11 cellular contexts compared by ENCODE assay signal in genomic region chr19:41861846-41862245, GRCh38. TPM values are rescaled to one million over a fixed set of nuclear protein-coding genes. Genes with fewer than 3 reads are reported as not detected.
DNase-seq lines count a peak whose midpoint lies in the region; ATAC-seq and TF ChIP-seq lines count a peak whose summit lies in the region.
"Had no signal": no experiment of that assay in that cellular context is flagged by ENCODE, and none has a peak within 500 bp of the region (broad histone marks: within the 10 kb centered on the region; RNA-seq: fewer than 3 reads in every experiment).

No MANE protein-coding gene starts in this region.

- no peak for ATAC-seq in CD8-positive, alpha-beta T cell
- ATAC-seq in central memory CD8-positive, alpha-beta T cell (replicated peaks; ENCODE audit: extremely low read depth, poor library complexity, severe bottlenecking) = no peak
- ATAC-seq in naive thymus-derived CD8-positive, alpha-beta T cell = no peak
- no peak for ATAC-seq in left lung
- ATAC-seq in GM21723 (IDR thresholded peaks at IDR 0.05; ENCODE audit: unreplicated experiment) = no peak

- TF ChIP-seq CTCF in CD8-positive, alpha-beta T cell (IDR thresholded peaks at IDR 0.05) = no peak
- no peak for TF ChIP-seq CTCF in left lung (IDR thresholded peaks at IDR 0.05)

- H3K27me3 Mint-ChIP-seq in CD8-positive, alpha-beta T cell (ENCODE audit: low read depth) = peaks cover 4% of the 10 kb centered on the region
- no peaks in the 10 kb centered on the region for H3K27me3 Mint-ChIP-seq in central memory CD8-positive, alpha-beta T cell
- H3K27me3 Mint-ChIP-seq in naive thymus-derived CD8-positive, alpha-beta T cell = no peaks in the 10 kb centered on the region

- POLR2A ChIA-PET in CD8-positive, alpha-beta T cell (lab: Charles Lee) = interaction anchor here (0.8 to 4.7 kb wide), 9 partner anchors 10 to 98 kb away, joined by 3 to 82 read pairs (median 6); partner anchors contain the start of gene RABAC1
- POLR2A ChIA-PET in naive thymus-derived CD8-positive, alpha-beta T cell (lab: Charles Lee) = interaction anchor here (1.6 to 17.2 kb wide), 7 partner anchors 12 to 97 kb away, joined by 4 to 819 read pairs (median 51); partner anchors contain the start of genes ARHGEF1, CD79A and RABAC1
- POLR2A ChIA-PET in HEK293T (lab: Yijun Ruan, JAX) = interaction anchor here (1.1 to 1.6 kb wide), 2 partner anchors 11 to 97 kb away, joined by 3 to 4 read pairs; partner anchors contain the start of gene RABAC1

- peaks cover 39% of the 10 kb centered on the region for H3K36me3 ChIP-seq in CD8-positive, alpha-beta T cell (ENCODE audit: insufficient read depth, low read length)
- peaks cover 66% of the 10 kb centered on the region for H3K36me3 ChIP-seq in MG63
- peaks cover 4 to 61% of the 10 kb centered on the region in 2 donors for H3K36me3 ChIP-seq in left lung

- no peak overlapping the region for H3K27ac ChIP-seq in CD8-positive, alpha-beta T cell (ENCODE audit: low read depth, low read length)
- H3K27ac ChIP-seq in left lung = no peak overlapping the region

- CTCF ChIA-PET in CD8-positive, alpha-beta T cell (lab: Charles Lee) = interaction anchor here (1.3 to 4.6 kb wide), 5 partner anchors 10 to 89 kb away, joined by 3 to 56 read pairs (median 29); partner anchors contain the start of gene ARHGEF1
- CTCF ChIA-PET in HEK293T (lab: Yijun Ruan, JAX) = no interaction called here

- H3K9me3 ChIP-seq in CD8-positive, alpha-beta T cell (ENCODE audit: low read length) = no peaks in the 10 kb centered on the region
- no peaks in the 10 kb centered on the region for H3K9me3 ChIP-seq in MG63
- no peaks in the 10 kb centered on the region for H3K9me3 ChIP-seq in left lung

- peaks cover 59% of the 10 kb centered on the region for H3K4me1 Mint-ChIP-seq in CD8-positive, alpha-beta T cell (ENCODE audit: low read depth)
- peaks cover 48% of the 10 kb centered on the region for H3K4me1 Mint-ChIP-seq in central memory CD8-positive, alpha-beta T cell
- H3K4me1 Mint-ChIP-seq in naive thymus-derived CD8-positive, alpha-beta T cell = peaks cover 32 to 63% (median 54%) of the 10 kb centered on the region in 4 donors

- peak overlapping the region; percentile 93 for H3K27ac Mint-ChIP-seq in CD8-positive, alpha-beta T cell
- peak overlapping the region; percentile 90 for H3K27ac Mint-ChIP-seq in central memory CD8-positive, alpha-beta T cell (ENCODE audit: low read depth)
- peak overlapping the region; percentile 28 to 99 (median 92) for H3K27ac Mint-ChIP-seq in naive thymus-derived CD8-positive, alpha-beta T cell

- no peaks in the 10 kb centered on the region for H3K9me3 Mint-ChIP-seq in CD8-positive, alpha-beta T cell
- H3K9me3 Mint-ChIP-seq in central memory CD8-positive, alpha-beta T cell = no peaks in the 10 kb centered on the region
- H3K9me3 Mint-ChIP-seq in naive thymus-derived CD8-positive, alpha-beta T cell = no peaks in the 10 kb centered on the region

- peaks cover 59% of the 10 kb centered on the region for H3K4me1 ChIP-seq in CD8-positive, alpha-beta T cell (ENCODE audit: insufficient read depth, low read length)
- peaks cover 19 to 67% of the 10 kb centered on the region in 2 donors for H3K4me1 ChIP-seq in left lung

- H3K36me3 Mint-ChIP-seq in CD8-positive, alpha-beta T cell = peaks cover 57% of the 10 kb centered on the region
- peaks cover 57% of the 10 kb centered on the region for H3K36me3 Mint-ChIP-seq in central memory CD8-positive, alpha-beta T cell (ENCODE audit: insufficient read depth)
- peaks cover 0 to 59% (median 14%) of the 10 kb centered on the region in 3 donors for H3K36me3 Mint-ChIP-seq in naive thymus-derived CD8-positive, alpha-beta T cell

- DNase-seq in CD8-positive, alpha-beta T cell = no peak
- no peak for DNase-seq in MG63
- DNase-seq in central memory CD8-positive, alpha-beta T cell (ENCODE audit: low spot score in 2 of 2) = no peak
- no peak for DNase-seq in naive thymus-derived CD8-positive, alpha-beta T cell
- no peak for DNase-seq in AG08395 (ENCODE audit: low spot score)
- no peak for DNase-seq in left lung
- no peak for DNase-seq in HEK293T (ENCODE audit: extremely low spot score)
- DNase-seq: NCI-H1930 had no signal

- H3K27me3 ChIP-seq in CD8-positive, alpha-beta T cell (ENCODE audit: insufficient read depth, low read length) = no peaks in the 10 kb centered on the region
- 0 out of 2 replicates have a peak, but pooled peaks cover 2% of the 10 kb centered on the region for H3K27me3 ChIP-seq in MG63
- H3K27me3 ChIP-seq in left lung = no peaks in the 10 kb centered on the region

- H3K4me3 Mint-ChIP-seq in CD8-positive, alpha-beta T cell = peak overlapping the region; percentile 94
- peak overlapping the region; percentile 81 for H3K4me3 Mint-ChIP-seq in central memory CD8-positive, alpha-beta T cell
- peak overlapping the region; percentile 80 to 100 (median 92) for H3K4me3 Mint-ChIP-seq in naive thymus-derived CD8-positive, alpha-beta T cell

- intact Hi-C loops in CD8-positive, alpha-beta T cell (cut with DNase I, micrococcal nuclease) = no loop called here
- intact Hi-C loops in left lung (cut with DNase I) = loop anchor here in 1 of 2 donors (10.0 kb wide), 1 partner anchor 73 kb away; no protein-coding TSS in a partner anchor

- H3K4me3 ChIP-seq in CD8-positive, alpha-beta T cell (ENCODE audit: low read depth, low read length) = peak overlapping the region; percentile 92
- H3K4me3 ChIP-seq in MG63 (peak overlapping the region; percentile 100), left lung (peak overlapping the region in 1 of 2 donors; percentile 96)

TF ChIP-seq in HEK293T, 16 proteins besides CTCF, POLR2A, EP300 and RAD21:
- TF ChIP-seq ZNF384 (IDR thresholded peaks at IDR 0.05) = no peak
- no peak for TF ChIP-seq L3MBTL2 (conservative IDR thresholded peaks at IDR 0.05)
- no peak for TF ChIP-seq HDGF (IDR thresholded peaks at IDR 0.05; ENCODE audit: borderline replicate concordance)
- no peak for TF ChIP-seq CTBP1 (IDR thresholded peaks at IDR 0.05; ENCODE audit: borderline replicate concordance)
- TF ChIP-seq ARNT (IDR thresholded peaks at IDR 0.05) = no peak
- no peak for TF ChIP-seq LEF1 (IDR thresholded peaks at IDR 0.05; ENCODE audit: borderline replicate concordance)
- no peak for TF ChIP-seq ELF4 (IDR thresholded peaks at IDR 0.05)
- no peak for TF ChIP-seq FOXA1 (IDR thresholded peaks at IDR 0.05)

RNA-seq across cellular contexts. Expression of gene RPS19, which starts 1.8 kb away (rescaled TPM):
- 1,000 to 10,000 TPM; 3,663 to 3,781 TPM for total RNA-seq in CD8-positive, alpha-beta T cell
- 1,133 and 2,559 TPM in 2 replicates for total RNA-seq in MG63 (2014; rRNA removed; shearing (Covaris generic); ENCODE audit: low replicate concordance)
- total RNA-seq in naive thymus-derived CD8-positive, alpha-beta T cell = 1,000 to 10,000 TPM; 3,479 to 3,513 TPM
- polyA plus RNA-seq in naive thymus-derived CD8-positive, alpha-beta T cell = 1,000 to 10,000 TPM; 6,905 to 8,825 (median 8,505) TPM
- 1,000 to 10,000 TPM; 1,560 to 2,044 TPM for total RNA-seq in left lung

RNA-seq across cellular contexts. Expression of gene CD79A, which starts 15.2 kb away (rescaled TPM):
- total RNA-seq in CD8-positive, alpha-beta T cell = 10 to 100 TPM; 19.5 to 19.6 TPM
- total RNA-seq in MG63 (2014; rRNA removed; shearing (Covaris generic); ENCODE audit: low replicate concordance) = 0.07 TPM in 1 of 2 replicates, not detected in the other
- total RNA-seq in naive thymus-derived CD8-positive, alpha-beta T cell = 10 to 100 TPM; 48.6 to 51.0 TPM
- polyA plus RNA-seq in naive thymus-derived CD8-positive, alpha-beta T cell = 10 to 100 TPM; 54.9 to 88.2 (median 85.1) TPM
- total RNA-seq in left lung = 1 to 10 TPM in 1 of 2 donors, under 1 TPM in 1; 0.99 to 2.1 TPM
- total RNA-seq: pulmonary artery endothelial cell had no signal

RNA-seq across cellular contexts. Expression of gene DMRTC2, which starts 17.0 kb away (rescaled TPM):
- not detected for total RNA-seq in CD8-positive, alpha-beta T cell
- total RNA-seq in MG63 (2014; rRNA removed; shearing (Covaris generic); ENCODE audit: low replicate concordance) = not detected in 2 replicates
- total RNA-seq in naive thymus-derived CD8-positive, alpha-beta T cell = not detected
- polyA plus RNA-seq in naive thymus-derived CD8-positive, alpha-beta T cell = not detected
- total RNA-seq in left lung = not detected
- total RNA-seq: pulmonary artery endothelial cell had no signal

RNA-seq across cellular contexts. Expression of gene LYPD4, which starts 17.4 kb away (rescaled TPM):
- total RNA-seq in CD8-positive, alpha-beta T cell = not detected
- not detected in 2 replicates for total RNA-seq in MG63 (2014; rRNA removed; shearing (Covaris generic); ENCODE audit: low replicate concordance)
- total RNA-seq in naive thymus-derived CD8-positive, alpha-beta T cell = not detected
- polyA plus RNA-seq in naive thymus-derived CD8-positive, alpha-beta T cell = not detected
- not detected for total RNA-seq in left lung
- total RNA-seq: pulmonary artery endothelial cell had no signal
- polyA plus RNA-seq: esophagus had no signal

RNA-seq across cellular contexts. Expression of gene ARHGEF1, which starts 21.1 kb away (rescaled TPM):
- total RNA-seq in CD8-positive, alpha-beta T cell = 1,000 to 10,000 TPM; 1,125 to 1,160 TPM
- total RNA-seq in MG63 (2014; rRNA removed; shearing (Covaris generic); ENCODE audit: low replicate concordance) = 107 and 142 TPM in 2 replicates
- 1,000 to 10,000 TPM; 1,211 to 1,239 TPM for total RNA-seq in naive thymus-derived CD8-positive, alpha-beta T cell
- 100 to 1,000 TPM; 161 to 346 (median 211) TPM for polyA plus RNA-seq in naive thymus-derived CD8-positive, alpha-beta T cell
- total RNA-seq in left lung = 100 to 1,000 TPM; 129 to 202 TPM

Comparison
In these comparisons a context has a peak if more than half of its experiments do, and no peak if none do; other contexts are left out.
1. RNA of gene CD79A, which starts 15.2 kb away (total RNA-seq): 48.6 to 51.0 TPM in naive thymus-derived CD8-positive, alpha-beta T cell and 19.5 to 19.6 TPM in CD8-positive, alpha-beta T cell; 0.99 to 2.1 TPM in left lung and 0.07 TPM in MG63; every median in the first group is over 4 times any median in the second.
2. Peak in every context shown above with its lines, with median percentiles within 50 percentile points of each other: H3K27ac Mint-ChIP-seq and H3K4me3 Mint-ChIP-seq.